Comparison of ENCODE assay signal across 14 cellular contexts in genomic region chr14:97723834-97724770, GRCh38.
DNase-seq lines count a peak whose midpoint lies in the region; ATAC-seq, FAIRE-seq and TF ChIP-seq lines count a peak whose summit lies in the region.
"Had no signal": no experiment of that assay in that cellular context is flagged by ENCODE, and none has a peak within 500 bp of the region (broad histone marks: within the 10 kb centered on the region; RNA-seq: fewer than 3 reads in every experiment).

No MANE protein-coding gene starts in this region.

- peak; percentile 93 for ATAC-seq in activated CD8-positive, alpha-beta T cell treated with anti-CD3 and anti-CD28 coated beads for 36 hours
- no peak for ATAC-seq in GM21737 (IDR thresholded peaks at IDR 0.05; ENCODE audit: unreplicated experiment)

- H3K36me3 Mint-ChIP-seq in activated CD8-positive, alpha-beta T cell treated with anti-CD3 and anti-CD28 coated beads for 36 hours (ENCODE audit: low read depth) = no peaks in the 10 kb centered on the region
- H3K36me3 Mint-ChIP-seq in endodermal cell (ENCODE audit: low read depth) = no peaks in the 10 kb centered on the region

- H3K9me3 ChIP-seq in endodermal cell (ENCODE audit: control insufficient read depth, low read length) = no peaks in the 10 kb centered on the region
- H3K9me3 ChIP-seq: SJCRH30 had no signal

- DNase-seq in stimulated activated CD4-positive, alpha-beta T cell treated with anti-CD3 and anti-CD28 coated beads, Interleukin-15, amount 100 ng/mL, for 24 hours = peak; percentile 39
- no peak for DNase-seq in stimulated activated CD4-positive, alpha-beta T cell treated with anti-CD3 and anti-CD28 coated beads, Interleukin-2, amount 100 ng/mL, for 24 hours
- DNase-seq in activated CD8-positive, alpha-beta T cell treated with anti-CD3 and anti-CD28 coated beads for 36 hours = peak; percentile 66
- DNase-seq in endodermal cell (no peak), ureter (ENCODE audit: low spot score) (peak; percentile 58), iPS-NIHi7 (ENCODE audit: extremely low spot score) (no peak), D721Med (ENCODE audit: insufficient read length, low spot score) (no peak)
- DNase-seq: brain microvascular endothelial cell, NCI-H1092 treated with DMSO at 0.1 percent for 48 hours, NCI-H526, retina, SJCRH30, trophoblast cell had no signal

- H3K27me3 Mint-ChIP-seq in activated CD8-positive, alpha-beta T cell treated with anti-CD3 and anti-CD28 coated beads for 36 hours = no peaks in the 10 kb centered on the region
- H3K27me3 Mint-ChIP-seq in endodermal cell (ENCODE audit: insufficient read depth) = no peaks in the 10 kb centered on the region

- POLR2A ChIA-PET in activated CD8-positive, alpha-beta T cell treated with anti-CD3 and anti-CD28 coated beads for 36 hours (lab: Charles Lee) = interaction anchor here (0.6 to 2.0 kb wide), 8 partner anchors 11 to 1606 kb away, joined by 3 to 8 read pairs (median 4); no protein-coding TSS in a partner anchor

- TF ChIP-seq CTCF in activated CD8-positive, alpha-beta T cell treated with anti-CD3 and anti-CD28 coated beads for 36 hours (IDR thresholded peaks at IDR 0.05) = no peak
- peak; percentile 34 for TF ChIP-seq CTCF in endodermal cell (conservative IDR thresholded peaks at IDR 0.05)
- no peak for TF ChIP-seq CTCF in D721Med (IDR thresholded peaks at IDR 0.05; ENCODE audit: insufficient read depth, missing control alignments)

- CTCF ChIA-PET in activated CD8-positive, alpha-beta T cell treated with anti-CD3 and anti-CD28 coated beads for 36 hours (lab: Charles Lee) = interaction anchor here (0.9 to 2.0 kb wide), 6 partner anchors 9 to 266 kb away, joined by 3 to 7 read pairs (median 4); no protein-coding TSS in a partner anchor

- H3K4me3 Mint-ChIP-seq in activated CD8-positive, alpha-beta T cell treated with anti-CD3 and anti-CD28 coated beads for 36 hours = peak overlapping the region; percentile 66
- H3K4me3 Mint-ChIP-seq in endodermal cell = no peak overlapping the region

- no peaks in the 10 kb centered on the region for H3K36me3 ChIP-seq in endodermal cell (ENCODE audit: control insufficient read depth, insufficient read depth, low read length)
- H3K36me3 ChIP-seq: brain microvascular endothelial cell, SJCRH30 had no signal

- no peaks in the 10 kb centered on the region for H3K27me3 ChIP-seq in endodermal cell (ENCODE audit: control insufficient read depth, insufficient read depth, low read length, poor library complexity, severe bottlenecking)
- H3K27me3 ChIP-seq: brain microvascular endothelial cell, SJCRH30 had no signal

- peaks cover 64% of the 10 kb centered on the region for H3K4me1 Mint-ChIP-seq in activated CD8-positive, alpha-beta T cell treated with anti-CD3 and anti-CD28 coated beads for 36 hours (ENCODE audit: low read depth)
- H3K4me1 Mint-ChIP-seq in endodermal cell = peaks cover 4% of the 10 kb centered on the region

- WGBS in endodermal cell (ENCODE audit: insufficient coverage in 1 of 2, insufficient read length in 1 of 2), 2 experiments = 92 to 95% methylated on average over 17 to 18 of the region's 18 CpGs

- H3K27ac Mint-ChIP-seq in activated CD8-positive, alpha-beta T cell treated with anti-CD3 and anti-CD28 coated beads for 36 hours = peak overlapping the region; percentile 96
- no peak overlapping the region for H3K27ac Mint-ChIP-seq in endodermal cell

- no peak overlapping the region for H3K4me3 ChIP-seq in endodermal cell (ENCODE audit: low read length)
- H3K4me3 ChIP-seq: SJCRH30 had no signal

- FAIRE-seq in D721Med (lab: Jason Lieb, UNC) = no peak

- no peak overlapping the region for H3K27ac ChIP-seq in endodermal cell (ENCODE audit: low read depth, low read length)
- H3K27ac ChIP-seq: brain microvascular endothelial cell, SJCRH30 had no signal

- intact Hi-C loops in activated CD8-positive, alpha-beta T cell treated with anti-CD3 and anti-CD28 coated beads for 36 hours (cut with micrococcal nuclease) = no loop called here

- H3K4me1 ChIP-seq in endodermal cell (ENCODE audit: control insufficient read depth, insufficient read depth, low read length) = no peaks in the 10 kb centered on the region
- H3K4me1 ChIP-seq: SJCRH30 had no signal

- H3K9me3 Mint-ChIP-seq in activated CD8-positive, alpha-beta T cell treated with anti-CD3 and anti-CD28 coated beads for 36 hours = peaks cover 5% of the 10 kb centered on the region
- no peaks in the 10 kb centered on the region for H3K9me3 Mint-ChIP-seq in endodermal cell

- no peak overlapping the region for H3K9ac ChIP-seq in endodermal cell (ENCODE audit: extremely low read depth, low read length, poor library complexity, severe bottlenecking)

Comparison
In these comparisons a context has a peak if more than half of its experiments do, and no peak if none do; other contexts are left out.
1. DNase-seq: peak in stimulated activated CD4-positive, alpha-beta T cell treated with anti-CD3 and anti-CD28 coated beads, Interleukin-15, amount 100 ng/mL, for 24 hours (single experiment), activated CD8-positive, alpha-beta T cell treated with anti-CD3 and anti-CD28 coated beads for 36 hours (single experiment) and ureter (single experiment); none in stimulated activated CD4-positive, alpha-beta T cell treated with anti-CD3 and anti-CD28 coated beads, Interleukin-2, amount 100 ng/mL, for 24 hours (0 of 2), endodermal cell (single experiment), iPS-NIHi7 (single experiment) and D721Med (single experiment).